8 cellular contexts compared by ENCODE assay signal in the genomic region with DNA sequence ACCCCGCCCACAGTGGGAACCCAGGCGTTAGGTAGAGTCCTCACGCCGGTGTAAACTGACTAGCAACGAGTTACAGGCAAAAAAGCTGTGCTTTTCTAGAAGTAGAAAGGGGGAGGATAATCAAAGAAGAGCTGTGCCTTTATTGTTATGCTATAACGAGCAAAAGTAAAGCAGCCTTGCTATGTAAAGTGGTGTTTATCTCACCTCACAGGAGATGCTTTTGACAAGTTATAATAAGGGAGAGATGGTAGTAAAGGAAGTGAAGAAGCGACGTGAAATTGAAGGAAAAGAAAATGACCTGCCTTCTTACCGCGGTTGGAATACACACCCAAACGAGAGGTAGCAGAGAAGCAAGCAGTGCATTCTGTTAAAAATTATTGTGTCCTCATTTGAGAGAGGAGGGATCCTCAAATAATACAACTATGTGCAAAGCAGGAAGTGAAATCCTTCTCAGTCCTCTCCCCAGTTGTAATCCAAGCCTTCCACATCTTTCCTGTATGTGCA. TPM values are rescaled to one million over a fixed set of nuclear protein-coding genes. Genes with fewer than 3 reads are reported as not detected.
A peak's percentile ranks its signal among the peaks of the same experiment; 100 is the strongest.
DNase-seq lines count a peak whose midpoint lies in the region; ATAC-seq and TF ChIP-seq lines count a peak whose summit lies in the region.

No MANE protein-coding gene starts in this region.

- ATAC-seq in lower lobe of right lung, result no peak

- H3K36me3 ChIP-seq in lower lobe of right lung, result peaks cover 15% of the 10 kb centered on the region
- H3K36me3 ChIP-seq in urinary bladder (ENCODE audit: insufficient read depth), result peaks cover 2% of the 10 kb centered on the region

- no peak for TF ChIP-seq EP300 in Ishikawa (IDR thresholded peaks at IDR 0.05; ENCODE audit: borderline replicate concordance)

- H3K27me3 ChIP-seq in lower lobe of right lung (ENCODE audit: low read depth), result no peaks in the 10 kb centered on the region

- H3K4me1 ChIP-seq in lower lobe of right lung (peaks cover 59% of the 10 kb centered on the region), urinary bladder (ENCODE audit: insufficient read depth) (no peaks in the 10 kb centered on the region)

- H3K4me3 ChIP-seq in astrocyte of the spinal cord (ENCODE audit: low read depth, low read length), result peak overlapping the region; percentile 94
- H3K4me3 ChIP-seq in lower lobe of right lung, result peak overlapping the region; percentile 86
- H3K4me3 ChIP-seq in urinary bladder (ENCODE audit: low read depth, low read length), result peak overlapping the region; percentile 49

- intact Hi-C loops in lower lobe of right lung (cut with DNase I), result no loop called here

- DNase-seq in activated T-cell treated with anti-CD3 and anti-CD28 coated beads for 24 hours (ENCODE audit: low read depth), result peak; percentile 35
- DNase-seq in activated T-cell treated with anti-CD3 and anti-CD28 coated beads for 4 hours, result no peak
- DNase-seq in astrocyte of the spinal cord (ENCODE audit: low read depth, low spot score), result no peak
- DNase-seq in lower lobe of right lung, result no peak
- no peak for DNase-seq in cortex of kidney (lab: John Stamatoyannopoulos, UW)
- no peak for DNase-seq in iPS-NIHi7 (ENCODE audit: extremely low spot score)

- 0 out of 2 replicates have a peak, but pooled peaks have one; percentile 0 for TF ChIP-seq RAD21 in Ishikawa (IDR thresholded peaks at IDR 0.05; ENCODE audit: low read depth)

- no peak for TF ChIP-seq CTCF in astrocyte of the spinal cord (IDR thresholded peaks at IDR 0.05; ENCODE audit: low read depth, low read length)
- no peak for TF ChIP-seq CTCF in lower lobe of right lung (IDR thresholded peaks at IDR 0.05)

- in situ Hi-C loops in astrocyte of the spinal cord (cut with HindIII; ENCODE audit: low sequenced_read_pairs), result no loop called here

- H3K9me3 ChIP-seq in lower lobe of right lung, result no peaks in the 10 kb centered on the region

- WGBS in urinary bladder, result 2% methylated on average over 11 of the region's 11 CpGs

- H3K27ac ChIP-seq in lower lobe of right lung (peak overlapping the region; percentile 99), urinary bladder (ENCODE audit: low read depth) (peak overlapping the region; percentile 85)

TF ChIP-seq in Ishikawa, 13 proteins besides CTCF, POLR2A, EP300 and RAD21:
- TF ChIP-seq TEAD4 (IDR thresholded peaks at IDR 0.05), result no peak

RNA-seq across cellular contexts. Expression of a gene that starts 0.9 kb away (rescaled TPM):
- total RNA-seq in lower lobe of right lung (77.5 TPM), urinary bladder (110 TPM)
- 40.8 TPM for polyA plus RNA-seq in urinary bladder
